18 cellular contexts compared by ENCODE assay signal in the genomic region with DNA sequence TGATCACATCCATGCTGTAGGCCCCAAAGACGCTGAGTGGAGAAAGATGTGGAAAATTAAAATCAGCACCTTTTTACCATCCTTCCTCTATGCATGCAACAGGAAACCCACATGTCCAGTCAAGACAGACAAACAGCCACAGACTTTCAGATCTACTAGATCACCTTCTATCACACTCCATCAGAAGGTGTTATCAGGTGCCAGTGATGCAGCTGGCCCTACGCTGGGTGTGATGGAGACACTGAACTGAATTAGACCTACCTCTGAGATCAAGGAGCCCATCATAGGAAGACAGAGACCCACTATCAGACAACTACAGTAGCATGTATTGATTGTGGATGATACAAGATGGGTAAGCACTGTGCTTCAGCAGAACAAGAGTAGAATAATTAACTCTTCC. TPM values are rescaled to one million over a fixed set of nuclear protein-coding genes. Genes with fewer than 3 reads are reported as not detected.
"Had no signal": no experiment of that assay in that cellular context is flagged by ENCODE, and none has a peak within 500 bp of the region (broad histone marks: within the 10 kb centered on the region; RNA-seq: fewer than 3 reads in every experiment).

No MANE protein-coding gene starts in this region.

- H3K27me3 ChIP-seq: esophagus squamous epithelium, tibial artery had no signal

- H3K36me3 ChIP-seq: brain microvascular endothelial cell, esophagus squamous epithelium, left ventricle myocardium inferior, neutrophil, tibial artery had no signal

- H3K4me3 ChIP-seq: esophagus squamous epithelium, left ventricle myocardium inferior, tibial artery had no signal

- H3K4me3 Mint-ChIP-seq: activated naive CD8-positive, alpha-beta T cell treated with anti-CD3 and anti-CD28 coated beads, Interleukin-2, amount 10 ng/mL, durations not matched to agents 7 days and 5 days had no signal

- H3K4me1 ChIP-seq: tibial artery had no signal

- H3K27ac Mint-ChIP-seq: activated naive CD8-positive, alpha-beta T cell treated with anti-CD3 and anti-CD28 coated beads, Interleukin-2, amount 10 ng/mL, durations not matched to agents 7 days and 5 days had no signal

- H3K9me3 ChIP-seq: esophagus squamous epithelium, neutrophil, tibial artery had no signal

- DNase-seq: activated CD4-positive, CD25-positive, alpha-beta regulatory T cell; activated naive CD8-positive, alpha-beta T cell treated with anti-CD3 and anti-CD28 coated beads, Interleukin-2, amount 10 ng/mL, durations not matched to agents 7 days and 5 days; anterior cingulate cortex; brain microvascular endothelial cell; cortex of kidney; effector CD4-positive, alpha-beta T cell; esophagus squamous epithelium; hippocampal formation; kidney; left ventricle myocardium inferior; naive B cell; stimulated activated CD4-positive, alpha-beta T cell treated with anti-CD3 and anti-CD28 coated beads, Interleukin-1b, Interleukin-23, amount 100 ng/mL, for 48 hours; tibial artery had no signal

- H3K27ac ChIP-seq: brain microvascular endothelial cell, esophagus squamous epithelium, left ventricle myocardium inferior, neutrophil, tibial artery had no signal

- H3K36me3 Mint-ChIP-seq: activated naive CD8-positive, alpha-beta T cell treated with anti-CD3 and anti-CD28 coated beads, Interleukin-2, amount 10 ng/mL, durations not matched to agents 7 days and 5 days; naive B cell had no signal

RNA-seq across cellular contexts. Expression of a gene that starts 15.5 kb away (rescaled TPM):
- total RNA-seq: activated naive CD8-positive, alpha-beta T cell treated with anti-CD3 and anti-CD28 coated beads, Interleukin-2, amount 10 ng/mL, durations not matched to agents 7 days and 5 days; esophagus squamous epithelium; fibroblast of villous mesenchyme; glomerular endothelial cell; kidney; left ventricle myocardium inferior; mononuclear cell; renal cortical epithelial cell had no signal

RNA-seq across cellular contexts. Expression of a gene that starts 33.5 kb away (rescaled TPM):
- total RNA-seq: activated naive CD8-positive, alpha-beta T cell treated with anti-CD3 and anti-CD28 coated beads, Interleukin-2, amount 10 ng/mL, durations not matched to agents 7 days and 5 days; esophagus squamous epithelium; fibroblast of villous mesenchyme; glomerular endothelial cell; kidney; left ventricle myocardium inferior; mononuclear cell; renal cortical epithelial cell had no signal

RNA-seq across cellular contexts. Expression of a gene that starts 59.3 kb away (rescaled TPM):
- total RNA-seq: activated naive CD8-positive, alpha-beta T cell treated with anti-CD3 and anti-CD28 coated beads, Interleukin-2, amount 10 ng/mL, durations not matched to agents 7 days and 5 days; esophagus squamous epithelium; fibroblast of villous mesenchyme; glomerular endothelial cell; left ventricle myocardium inferior; mononuclear cell; renal cortical epithelial cell had no signal
